In genomic region chr12:109807954-109808353, GRCh38 we compare ENCODE assay signal across 3 cellular contexts.
TF ChIP-seq lines count a peak whose summit lies in the region.

No MANE protein-coding gene starts in this region.

TF ChIP-seq in HepG2, 621 proteins besides CTCF, POLR2A, EP300 and RAD21:
- TF ChIP-seq MTERF4 (CRISPR knock-in tag; IDR thresholded peaks at IDR 0.05) (no peak), ZNF768 (CRISPR knock-in tag; IDR thresholded peaks at IDR 0.05) (peak; percentile 89)

TF ChIP-seq in K562, 482 proteins besides CTCF, POLR2A, EP300 and RAD21:
- TF ChIP-seq BCOR (IDR thresholded peaks at IDR 0.05): peak; percentile 86
- TF ChIP-seq RBM25 (IDR thresholded peaks at IDR 0.05; ENCODE audit: low read depth, low read length, severe bottlenecking): peak; percentile 56
- 0 out of 2 replicates have a peak, but pooled peaks have one; percentile 36 for TF ChIP-seq ADNP (tag; IDR thresholded peaks at IDR 0.05)
- no peak for TF ChIP-seq NCOA6 (IDR thresholded peaks at IDR 0.05)
- 0 out of 2 replicates have a peak, but pooled peaks have one; percentile 19 for TF ChIP-seq SMARCA5 (IDR thresholded peaks at IDR 0.05)
- no peak for TF ChIP-seq EHMT2 (IDR thresholded peaks at IDR 0.05)
- no peak for TF ChIP-seq TGIF2 (CRISPR knock-in tag; IDR thresholded peaks at IDR 0.05)
- no peak for TF ChIP-seq TFE3 (CRISPR knock-in tag; IDR thresholded peaks at IDR 0.05)
- peak; percentile 53 for TF ChIP-seq ZFP36 (IDR thresholded peaks at IDR 0.05; ENCODE audit: low read depth, low read length, partially characterized antibody)
- TF ChIP-seq HMGXB4 (CRISPR knock-in tag; IDR thresholded peaks at IDR 0.05): no peak
- 0 out of 4 replicates have a peak, but pooled peaks of 1 of the 2 experiments have one; percentile 24 for TF ChIP-seq KDM1A (IDR thresholded peaks at IDR 0.05)

TF ChIP-seq in H1, 55 proteins besides CTCF, POLR2A, EP300 and RAD21:
- TF ChIP-seq KDM1A (IDR thresholded peaks at IDR 0.05; ENCODE audit: borderline replicate concordance, low read length) (peak; percentile 45; the same call in 1 of the 2 replicates), MAFK (IDR thresholded peaks at IDR 0.05; ENCODE audit: low read depth, low read length) (no peak)
TF ChIP-seq in H1: peak in this region for 1.
